22 cellular contexts compared by ENCODE assay signal in the genomic region with DNA sequence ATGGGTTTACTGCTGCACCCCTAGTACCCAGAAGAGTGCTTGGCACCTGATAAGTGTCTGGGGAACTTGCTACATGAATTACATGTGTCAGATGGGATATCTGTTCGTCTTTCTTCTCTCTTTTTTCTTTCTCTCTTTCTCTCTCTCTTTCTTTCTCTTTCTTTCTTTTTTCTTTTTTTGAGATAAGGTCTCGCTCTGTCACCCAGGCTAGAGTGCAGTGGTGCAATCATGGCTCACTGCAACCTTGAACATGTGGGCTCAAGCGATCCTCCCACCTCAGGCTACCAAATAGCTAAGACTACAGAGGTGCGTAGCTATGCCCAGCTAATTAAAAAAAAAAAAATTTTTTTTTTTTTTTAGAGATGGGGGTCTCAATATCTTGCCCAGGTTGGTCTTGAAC. TPM values are rescaled to one million over a fixed set of nuclear protein-coding genes. Genes with fewer than 3 reads are reported as not detected.
"Had no signal": no experiment of that assay in that cellular context is flagged by ENCODE, and none has a peak within 500 bp of the region (broad histone marks: within the 10 kb centered on the region; RNA-seq: fewer than 3 reads in every experiment).

No MANE protein-coding gene starts in this region.

- ATAC-seq: body of pancreas had no signal

- H3K36me3 Mint-ChIP-seq: activated naive CD8-positive, alpha-beta T cell treated with anti-CD3 and anti-CD28 coated beads, Interleukin-2, amount 10 ng/mL, durations not matched to agents 7 days and 5 days had no signal

- H3K27ac Mint-ChIP-seq: activated CD4-positive, alpha-beta memory T cell treated with anti-CD3 and anti-CD28 coated beads, Interleukin-2, amount 10 ng/mL, durations not matched to agents 7 days and 5 days; activated naive CD8-positive, alpha-beta T cell treated with anti-CD3 and anti-CD28 coated beads, Interleukin-2, amount 10 ng/mL, durations not matched to agents 7 days and 5 days had no signal

- H3K27me3 ChIP-seq: ascending aorta, body of pancreas had no signal

- H3K4me3 ChIP-seq: ascending aorta, body of pancreas had no signal

- DNase-seq: activated CD4-positive, alpha-beta memory T cell treated with anti-CD3 and anti-CD28 coated beads, Interleukin-2, amount 10 ng/mL, durations not matched to agents 7 days and 5 days; activated CD4-positive, alpha-beta T cell treated with anti-CD3 and anti-CD28 coated beads, Interleukin-2, amount 50 U/mL, for 1 hour; activated CD4-positive, CD25-positive, alpha-beta regulatory T cell; activated naive CD4-positive, alpha-beta T cell treated with anti-CD3 and anti-CD28 coated beads, Interleukin-2, amount 50 U/mL, for 16 hours; activated naive CD8-positive, alpha-beta T cell treated with anti-CD3 and anti-CD28 coated beads, Interleukin-2, amount 10 ng/mL, durations not matched to agents 7 days and 5 days; activated T-cell treated with anti-CD3 and anti-CD28 coated beads for 4 hours; body of pancreas; KG1; MV-4-11; NCI-H1092 treated with DMSO at 0.1 percent for 48 hours; NCI-H1417 treated with DMSO at 0.1 percent for 48 hours; NCI-H1694; NCI-H2029; NCI-H2107; NCI-H2171 treated with DMSO at 0.1 percent for 48 hours; NCI-H226; NCI-H526 treated with DMSO at 0.1 percent for 48 hours; SIG-M5; T-helper 1 cell had no signal

- H3K9me3 ChIP-seq: ascending aorta, body of pancreas had no signal

- H3K36me3 ChIP-seq: ascending aorta had no signal

- H3K9me3 Mint-ChIP-seq: activated CD4-positive, alpha-beta memory T cell treated with anti-CD3 and anti-CD28 coated beads, Interleukin-2, amount 10 ng/mL, durations not matched to agents 7 days and 5 days; activated naive CD8-positive, alpha-beta T cell treated with anti-CD3 and anti-CD28 coated beads, Interleukin-2, amount 10 ng/mL, durations not matched to agents 7 days and 5 days had no signal

- H3K4me1 Mint-ChIP-seq: activated CD4-positive, alpha-beta memory T cell treated with anti-CD3 and anti-CD28 coated beads, Interleukin-2, amount 10 ng/mL, durations not matched to agents 7 days and 5 days had no signal

- H3K27ac ChIP-seq: ascending aorta, body of pancreas, VCaP had no signal

- H3K4me3 Mint-ChIP-seq: activated CD4-positive, alpha-beta memory T cell treated with anti-CD3 and anti-CD28 coated beads, Interleukin-2, amount 10 ng/mL, durations not matched to agents 7 days and 5 days; activated naive CD8-positive, alpha-beta T cell treated with anti-CD3 and anti-CD28 coated beads, Interleukin-2, amount 10 ng/mL, durations not matched to agents 7 days and 5 days had no signal

- H3K4me1 ChIP-seq: ascending aorta had no signal

RNA-seq across cellular contexts. Expression of a gene that starts 6.1 kb away (rescaled TPM):
- total RNA-seq: OCI-LY7 had no signal
